1 cellular context compared by ENCODE assay signal in the genomic region with DNA sequence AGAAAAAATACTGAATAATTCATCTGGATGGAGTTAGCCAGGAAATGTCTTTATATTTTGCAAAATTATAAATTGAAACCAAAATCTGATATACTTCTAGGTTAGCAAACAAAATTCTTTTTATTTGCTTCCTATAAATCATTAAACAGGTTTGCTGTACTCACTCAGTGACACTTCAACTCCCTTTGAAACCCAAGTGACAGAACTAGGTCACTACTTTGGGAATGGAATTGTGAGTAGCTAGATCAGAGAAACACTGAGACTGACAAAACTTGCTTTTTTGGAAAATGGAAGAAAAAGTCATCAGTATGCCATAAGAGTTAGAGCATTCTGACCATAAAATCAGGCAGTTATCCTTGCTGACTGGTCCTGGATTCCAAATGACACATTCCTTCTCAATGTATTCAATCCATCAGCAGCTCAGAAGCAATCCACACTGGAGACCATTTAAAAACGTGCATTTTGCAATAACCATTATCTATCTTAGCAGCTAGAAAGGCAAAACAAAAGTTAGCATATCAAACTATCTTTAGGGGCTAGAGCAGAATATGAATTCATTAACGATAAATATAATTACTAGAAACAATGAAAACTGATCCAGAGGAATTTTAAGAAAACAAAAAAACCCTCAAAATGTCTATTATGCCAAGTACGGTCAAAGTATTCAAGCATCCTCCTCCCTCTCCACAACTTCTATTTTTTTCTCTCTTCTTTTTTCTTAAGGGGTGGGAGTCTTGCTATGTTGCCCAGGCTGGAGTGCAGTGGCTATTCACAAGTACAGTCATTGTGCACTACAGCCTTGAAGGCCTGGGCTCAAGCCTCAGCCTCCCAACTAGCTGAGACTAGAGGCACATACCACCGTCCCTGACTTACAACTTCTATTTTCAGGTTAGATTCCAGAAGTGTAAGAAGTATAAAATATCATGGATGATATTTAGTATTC.
TF ChIP-seq lines count a peak whose summit lies in the region.

No MANE protein-coding gene starts in this region.

TF ChIP-seq in GM23338, 12 proteins besides CTCF, POLR2A, EP300 and RAD21 (continued from another document):
- TF ChIP-seq, protein P1, sequence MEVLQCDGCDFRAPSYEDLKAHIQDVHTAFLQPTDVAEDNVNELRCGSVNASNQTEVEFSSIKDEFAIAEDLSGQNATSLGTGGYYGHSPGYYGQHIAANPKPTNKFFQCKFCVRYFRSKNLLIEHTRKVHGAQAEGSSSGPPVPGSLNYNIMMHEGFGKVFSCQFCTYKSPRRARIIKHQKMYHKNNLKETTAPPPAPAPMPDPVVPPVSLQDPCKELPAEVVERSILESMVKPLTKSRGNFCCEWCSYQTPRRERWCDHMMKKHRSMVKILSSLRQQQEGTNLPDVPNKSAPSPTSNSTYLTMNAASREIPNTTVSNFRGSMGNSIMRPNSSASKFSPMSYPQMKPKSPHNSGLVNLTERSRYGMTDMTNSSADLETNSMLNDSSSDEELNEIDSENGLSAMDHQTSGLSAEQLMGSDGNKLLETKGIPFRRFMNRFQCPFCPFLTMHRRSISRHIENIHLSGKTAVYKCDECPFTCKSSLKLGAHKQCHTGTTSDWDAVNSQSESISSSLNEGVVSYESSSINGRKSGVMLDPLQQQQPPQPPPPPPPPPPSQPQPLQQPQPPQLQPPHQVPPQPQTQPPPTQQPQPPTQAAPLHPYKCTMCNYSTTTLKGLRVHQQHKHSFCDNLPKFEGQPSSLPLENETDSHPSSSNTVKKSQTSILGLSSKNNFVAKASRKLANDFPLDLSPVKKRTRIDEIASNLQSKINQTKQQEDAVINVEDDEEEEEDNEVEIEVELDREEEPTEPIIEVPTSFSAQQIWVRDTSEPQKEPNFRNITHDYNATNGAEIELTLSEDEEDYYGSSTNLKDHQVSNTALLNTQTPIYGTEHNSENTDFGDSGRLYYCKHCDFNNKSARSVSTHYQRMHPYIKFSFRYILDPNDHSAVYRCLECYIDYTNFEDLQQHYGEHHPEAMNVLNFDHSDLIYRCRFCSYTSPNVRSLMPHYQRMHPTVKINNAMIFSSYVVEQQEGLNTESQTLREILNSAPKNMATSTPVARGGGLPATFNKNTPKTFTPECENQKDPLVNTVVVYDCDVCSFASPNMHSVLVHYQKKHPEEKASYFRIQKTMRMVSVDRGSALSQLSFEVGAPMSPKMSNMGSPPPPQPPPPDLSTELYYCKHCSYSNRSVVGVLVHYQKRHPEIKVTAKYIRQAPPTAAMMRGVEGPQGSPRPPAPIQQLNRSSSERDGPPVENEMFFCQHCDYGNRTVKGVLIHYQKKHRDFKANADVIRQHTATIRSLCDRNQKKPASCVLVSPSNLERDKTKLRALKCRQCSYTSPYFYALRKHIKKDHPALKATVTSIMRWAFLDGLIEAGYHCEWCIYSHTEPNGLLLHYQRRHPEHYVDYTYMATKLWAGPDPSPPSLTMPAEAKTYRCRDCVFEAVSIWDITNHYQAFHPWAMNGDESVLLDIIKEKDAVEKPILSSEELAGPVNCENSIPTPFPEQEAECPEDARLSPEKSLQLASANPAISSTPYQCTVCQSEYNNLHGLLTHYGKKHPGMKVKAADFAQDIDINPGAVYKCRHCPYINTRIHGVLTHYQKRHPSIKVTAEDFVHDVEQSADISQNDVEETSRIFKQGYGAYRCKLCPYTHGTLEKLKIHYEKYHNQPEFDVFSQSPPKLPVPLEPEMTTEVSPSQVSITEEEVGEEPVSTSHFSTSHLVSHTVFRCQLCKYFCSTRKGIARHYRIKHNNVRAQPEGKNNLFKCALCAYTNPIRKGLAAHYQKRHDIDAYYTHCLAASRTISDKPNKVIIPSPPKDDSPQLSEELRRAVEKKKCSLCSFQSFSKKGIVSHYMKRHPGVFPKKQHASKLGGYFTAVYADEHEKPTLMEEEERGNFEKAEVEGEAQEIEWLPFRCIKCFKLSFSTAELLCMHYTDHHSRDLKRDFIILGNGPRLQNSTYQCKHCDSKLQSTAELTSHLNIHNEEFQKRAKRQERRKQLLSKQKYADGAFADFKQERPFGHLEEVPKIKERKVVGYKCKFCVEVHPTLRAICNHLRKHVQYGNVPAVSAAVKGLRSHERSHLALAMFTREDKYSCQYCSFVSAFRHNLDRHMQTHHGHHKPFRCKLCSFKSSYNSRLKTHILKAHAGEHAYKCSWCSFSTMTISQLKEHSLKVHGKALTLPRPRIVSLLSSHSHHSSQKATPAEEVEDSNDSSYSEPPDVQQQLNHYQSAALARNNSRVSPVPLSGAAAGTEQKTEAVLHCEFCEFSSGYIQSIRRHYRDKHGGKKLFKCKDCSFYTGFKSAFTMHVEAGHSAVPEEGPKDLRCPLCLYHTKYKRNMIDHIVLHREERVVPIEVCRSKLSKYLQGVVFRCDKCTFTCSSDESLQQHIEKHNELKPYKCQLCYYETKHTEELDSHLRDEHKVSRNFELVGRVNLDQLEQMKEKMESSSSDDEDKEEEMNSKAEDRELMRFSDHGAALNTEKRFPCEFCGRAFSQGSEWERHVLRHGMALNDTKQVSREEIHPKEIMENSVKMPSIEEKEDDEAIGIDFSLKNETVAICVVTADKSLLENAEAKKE (CRISPR knock-in tag; IDR thresholded peaks at IDR 0.05), result no peak
- no peak for TF ChIP-seq POLR2AphosphoS5 (IDR thresholded peaks at IDR 0.05; ENCODE audit: low read depth)
- TF ChIP-seq JUNB (IDR thresholded peaks at IDR 0.05; ENCODE audit: unreplicated experiment), result no peak
- TF ChIP-seq NANOG (IDR thresholded peaks at IDR 0.05; ENCODE audit: borderline replicate concordance), result no peak
- TF ChIP-seq, protein P2, sequence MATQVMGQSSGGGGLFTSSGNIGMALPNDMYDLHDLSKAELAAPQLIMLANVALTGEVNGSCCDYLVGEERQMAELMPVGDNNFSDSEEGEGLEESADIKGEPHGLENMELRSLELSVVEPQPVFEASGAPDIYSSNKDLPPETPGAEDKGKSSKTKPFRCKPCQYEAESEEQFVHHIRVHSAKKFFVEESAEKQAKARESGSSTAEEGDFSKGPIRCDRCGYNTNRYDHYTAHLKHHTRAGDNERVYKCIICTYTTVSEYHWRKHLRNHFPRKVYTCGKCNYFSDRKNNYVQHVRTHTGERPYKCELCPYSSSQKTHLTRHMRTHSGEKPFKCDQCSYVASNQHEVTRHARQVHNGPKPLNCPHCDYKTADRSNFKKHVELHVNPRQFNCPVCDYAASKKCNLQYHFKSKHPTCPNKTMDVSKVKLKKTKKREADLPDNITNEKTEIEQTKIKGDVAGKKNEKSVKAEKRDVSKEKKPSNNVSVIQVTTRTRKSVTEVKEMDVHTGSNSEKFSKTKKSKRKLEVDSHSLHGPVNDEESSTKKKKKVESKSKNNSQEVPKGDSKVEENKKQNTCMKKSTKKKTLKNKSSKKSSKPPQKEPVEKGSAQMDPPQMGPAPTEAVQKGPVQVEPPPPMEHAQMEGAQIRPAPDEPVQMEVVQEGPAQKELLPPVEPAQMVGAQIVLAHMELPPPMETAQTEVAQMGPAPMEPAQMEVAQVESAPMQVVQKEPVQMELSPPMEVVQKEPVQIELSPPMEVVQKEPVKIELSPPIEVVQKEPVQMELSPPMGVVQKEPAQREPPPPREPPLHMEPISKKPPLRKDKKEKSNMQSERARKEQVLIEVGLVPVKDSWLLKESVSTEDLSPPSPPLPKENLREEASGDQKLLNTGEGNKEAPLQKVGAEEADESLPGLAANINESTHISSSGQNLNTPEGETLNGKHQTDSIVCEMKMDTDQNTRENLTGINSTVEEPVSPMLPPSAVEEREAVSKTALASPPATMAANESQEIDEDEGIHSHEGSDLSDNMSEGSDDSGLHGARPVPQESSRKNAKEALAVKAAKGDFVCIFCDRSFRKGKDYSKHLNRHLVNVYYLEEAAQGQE (IDR thresholded peaks at IDR 0.05; ENCODE audit: unreplicated experiment), result no peak
- TF ChIP-seq ZNF114 (CRISPR knock-in tag; IDR thresholded peaks at IDR 0.05), result no peak
- TF ChIP-seq CREB1 (CRISPR knock-in tag; IDR thresholded peaks at IDR 0.05; ENCODE audit: low read depth), result no peak
